Comparison of ENCODE assay signal across 18 cellular contexts in genomic region chr7:155562976-155563375, GRCh38. TPM values are rescaled to one million over a fixed set of nuclear protein-coding genes. Genes with fewer than 3 reads are reported as not detected.
"Had no signal": no experiment of that assay in that cellular context is flagged by ENCODE, and none has a peak within 500 bp of the region (broad histone marks: within the 10 kb centered on the region; RNA-seq: fewer than 3 reads in every experiment).

No MANE protein-coding gene starts in this region.

RNA-seq across cellular contexts. Expression of gene CNPY1, which starts 16.6 kb away (rescaled TPM):
- total RNA-seq: activated naive CD4-positive, alpha-beta T cell treated with anti-CD3 and anti-CD28 coated beads for 36 hours; activated naive CD4-positive, alpha-beta T cell treated with anti-CD3 and anti-CD28 coated beads, Interleukin-2, amount 50 U/mL, for 72 hours; activated naive CD8-positive, alpha-beta T cell treated with anti-CD3 and anti-CD28 coated beads for 36 hours; activated naive CD8-positive, alpha-beta T cell treated with anti-CD3 and anti-CD28 coated beads, Interleukin-2, amount 10 ng/mL, durations not matched to agents 7 days and 5 days; activated T-cell treated with anti-CD3 and anti-CD28 coated beads, Interleukin-2, amount 50 U/mL, for 4 hours; activated T-cell treated with anti-CD3 and anti-CD28 coated beads, Interleukin-2, amount 50 U/mL, for 72 hours; activated T-helper 1 cell treated with anti-CD3 and anti-CD28 coated beads, Interleukin-12 subunit alpha, Interleukin-12 subunit beta, Interleukin-2, Interleukin-4 antibody, amounts not matched to agents 30 ng/mL and 10 ng/mL and 1 ng/mL, durations not matched to agents 14 hours and 24 hours and 36 hours; activated T-helper 17 cell treated with anti-CD3 and anti-CD28 coated beads, Interleukin-2, amount 50 U/mL, for 72 hours; activated T-helper 2 cell treated with anti-CD3 and anti-CD28 coated beads, Interferon-gamma antibody, Interleukin-2, Interleukin-4, amounts not matched to agents 10 μg/mL and 5 μg/mL and 100 μg/mL, durations not matched to agents 14 hours and 24 hours and 36 hours; adrenal gland; aorta; ascending aorta; astrocyte; body of pancreas; bronchial epithelial cell; cardiac septum had no signal
- polyA plus RNA-seq: adipose tissue, adrenal gland, aorta, cardiac muscle cell had no signal
